Comparison of ENCODE assay signal across 16 cellular contexts in the genomic region with DNA sequence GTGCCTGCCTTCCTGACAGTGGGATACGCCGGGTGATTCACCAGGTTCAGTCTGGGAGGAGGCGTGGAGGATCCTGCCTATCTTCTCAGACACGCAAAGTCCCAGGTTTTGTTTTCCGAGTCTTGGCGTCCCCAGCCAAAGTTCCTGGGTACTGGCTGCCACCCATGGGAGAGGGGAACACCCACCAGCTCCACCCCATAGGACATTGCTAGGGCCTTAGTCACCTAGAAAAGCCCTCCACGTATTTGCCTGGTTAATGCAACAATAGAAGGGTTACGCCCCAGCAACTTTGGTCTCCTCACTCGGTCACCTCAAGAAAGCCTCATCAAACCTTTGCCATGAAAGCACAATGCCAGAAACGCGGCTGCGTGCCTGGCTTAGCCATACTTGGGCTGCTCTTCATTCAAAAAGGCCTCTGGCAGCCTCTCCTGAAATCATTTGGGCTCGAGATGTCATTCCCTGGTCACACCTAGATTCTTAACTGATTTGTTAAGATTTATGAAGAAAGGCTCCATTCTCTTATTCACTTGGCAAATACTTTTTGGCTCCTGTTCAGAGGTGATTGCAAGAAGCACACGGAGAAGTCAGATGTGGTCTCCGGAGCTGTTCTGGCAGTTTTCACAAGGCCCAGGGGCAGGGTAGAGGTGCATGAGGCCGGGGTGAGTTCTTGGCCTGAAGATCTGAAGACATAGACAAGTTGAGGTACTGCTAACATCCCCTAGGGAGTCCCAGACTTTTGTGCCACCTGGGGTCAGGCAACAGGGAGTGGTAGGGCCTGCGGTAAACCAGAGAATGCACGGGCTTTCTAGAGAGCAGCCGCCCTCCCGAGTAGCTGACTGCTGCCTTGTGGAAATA. TPM values are rescaled to one million over a fixed set of nuclear protein-coding genes. Genes with fewer than 3 reads are reported as not detected.
DNase-seq lines count a peak whose midpoint lies in the region; ATAC-seq, FAIRE-seq and TF ChIP-seq lines count a peak whose summit lies in the region.
"Had no signal": no experiment of that assay in that cellular context is flagged by ENCODE, and none has a peak within 500 bp of the region (broad histone marks: within the 10 kb centered on the region; RNA-seq: fewer than 3 reads in every experiment).

No MANE protein-coding gene starts in this region.

- H3K36me3 Mint-ChIP-seq in mesothelial cell of epicardium: no peaks in the 10 kb centered on the region
- H3K36me3 Mint-ChIP-seq: activated naive CD4-positive, alpha-beta T cell treated with anti-CD3 and anti-CD28 coated beads, Interleukin-2, amount 50 U/mL, for 72 hours had no signal

- FAIRE-seq in A549 (lab: Jason Lieb, UNC): peak; percentile 95
- no peak for FAIRE-seq in bronchial epithelial cell (lab: Jason Lieb, UNC)
- FAIRE-seq: HTR-8/SVneo had no signal

- peak overlapping the region; percentile 67 for H3K4me2 ChIP-seq in A549

- CTCF ChIA-PET in A549 (lab: Yijun Ruan, JAX): interaction anchor here (0.6 kb wide), 1 partner anchor 233 kb away, joined by 3 read pairs; no protein-coding TSS in a partner anchor

- no peak for TF ChIP-seq EP300 in A549 (IDR thresholded peaks at IDR 0.05)
- peak; percentile 96 for TF ChIP-seq EP300 in Ishikawa (IDR thresholded peaks at IDR 0.05; ENCODE audit: borderline replicate concordance)

- DNase-seq in A549 (ENCODE audit: low read depth in 1 of 2, low spot score in 1 of 2): peak; percentile 79 to 81
- peak; percentile 85 for DNase-seq in bronchial epithelial cell (ENCODE audit: low read depth)
- DNase-seq in mucosa of gallbladder (ENCODE audit: low spot score): peak; percentile 29
- DNase-seq in DMS79 (lab: John Stamatoyannopoulos, UW): no peak
- no peak for DNase-seq in mesothelial cell of epicardium (ENCODE audit: low spot score in 2 of 2, unreplicated experiment in 2 of 2)
- no peak for DNase-seq in islet precursor cell
- DNase-seq: activated T-cell treated with anti-CD3 and anti-CD28 coated beads, Interleukin-2, amount 50 U/mL, for 1 hour; CD4-positive, alpha-beta T cell; dorsolateral prefrontal cortex; NCI-H187; NCI-H524 treated with DMSO at 0.1 percent for 48 hours; trophoblast cell had no signal

- H3K4me1 ChIP-seq in A549: peaks cover 19% of the 10 kb centered on the region

- TF ChIP-seq RAD21 in A549 (conservative IDR thresholded peaks at IDR 0.05 in 1 of 2, IDR thresholded peaks at IDR 0.05 in 1 of 2) (no peak), Ishikawa (IDR thresholded peaks at IDR 0.05; ENCODE audit: low read depth) (no peak)

- H3K27me3 ChIP-seq in bronchial epithelial cell (ENCODE audit: control insufficient read depth, insufficient read depth, low read length): no peaks in the 10 kb centered on the region
- H3K27me3 ChIP-seq: dorsolateral prefrontal cortex had no signal

- TF ChIP-seq CTCF in A549 (IDR thresholded peaks at IDR 0.05): no peak
- TF ChIP-seq CTCF in bronchial epithelial cell (IDR thresholded peaks at IDR 0.05; ENCODE audit: insufficient read depth, low read length, severe bottlenecking): no peak
- no peak for TF ChIP-seq CTCF in mesothelial cell of epicardium (IDR thresholded peaks at IDR 0.05; ENCODE audit: unreplicated experiment)

- no peak overlapping the region for H3K27ac Mint-ChIP-seq in mesothelial cell of epicardium
- H3K27ac Mint-ChIP-seq: activated naive CD4-positive, alpha-beta T cell treated with anti-CD3 and anti-CD28 coated beads, Interleukin-2, amount 50 U/mL, for 72 hours; CD4-positive, alpha-beta T cell had no signal

- no peaks in the 10 kb centered on the region for H3K4me1 Mint-ChIP-seq in mesothelial cell of epicardium

- H3K9me3 Mint-ChIP-seq in mesothelial cell of epicardium: peaks cover 3% of the 10 kb centered on the region
- H3K9me3 Mint-ChIP-seq: activated naive CD4-positive, alpha-beta T cell treated with anti-CD3 and anti-CD28 coated beads, Interleukin-2, amount 50 U/mL, for 72 hours; CD4-positive, alpha-beta T cell had no signal

- peak; percentile 90 to 92 for ATAC-seq in A549
- ATAC-seq in HG02973 (IDR thresholded peaks at IDR 0.05; ENCODE audit: unreplicated experiment): no peak
- ATAC-seq: activated naive CD4-positive, alpha-beta T cell treated with anti-CD3 and anti-CD28 coated beads, Interleukin-2, amount 50 U/mL, for 72 hours had no signal

- peaks cover 2% of the 10 kb centered on the region for H3K27me3 Mint-ChIP-seq in mesothelial cell of epicardium (ENCODE audit: low read depth)
- H3K27me3 Mint-ChIP-seq: CD4-positive, alpha-beta T cell had no signal

- H3K36me3 ChIP-seq in bronchial epithelial cell (ENCODE audit: control insufficient read depth, insufficient read depth, low read length): no peaks in the 10 kb centered on the region

- peak overlapping the region; percentile 43 to 73 for H3K27ac ChIP-seq in A549

- POLR2A ChIA-PET in A549 (lab: Yijun Ruan, JAX): interaction anchor here (1.2 to 2.3 kb wide), 2 partner anchors 28 to 35 kb away, joined by 4 to 9 read pairs; a partner anchor contains a TSS

- H3K4me3 Mint-ChIP-seq in mesothelial cell of epicardium: no peak overlapping the region
- H3K4me3 Mint-ChIP-seq: CD4-positive, alpha-beta T cell had no signal

- no peak for TF ChIP-seq POLR2A in A549 (IDR thresholded peaks at IDR 0.05; ENCODE audit: low read length)

- 31% methylated on average over 20 of the region's 20 CpGs for WGBS in A549 (ENCODE audit: missing lambda C conversion rate)

- H3K4me3 ChIP-seq in A549: no peak overlapping the region
- no peak overlapping the region for H3K4me3 ChIP-seq in bronchial epithelial cell (ENCODE audit: low read depth, low read length)
- H3K4me3 ChIP-seq: dorsolateral prefrontal cortex had no signal

- H3K9me3 ChIP-seq in A549: no peaks in the 10 kb centered on the region

TF ChIP-seq in A549, 52 proteins besides CTCF, POLR2A, EP300 and RAD21:
- TF ChIP-seq TP53 (CRISPR knock-in tag; IDR thresholded peaks at IDR 0.05) (no peak), FOSL2 (IDR thresholded peaks at IDR 0.05) (no peak), FOSL2 (CRISPR knock-in tag; IDR thresholded peaks at IDR 0.05) (peak; percentile 54; the same call in 1 of the 2 replicates), MYC (IDR thresholded peaks at IDR 0.05; ENCODE audit: borderline replicate concordance, low read length) (0 out of 2 replicates have a peak, but pooled peaks have one; percentile 23), KDM1A (IDR thresholded peaks at IDR 0.05; ENCODE audit: low read depth) (no peak)
TF ChIP-seq in A549: peak in this region for 2.

TF ChIP-seq in Ishikawa, 13 proteins besides CTCF, POLR2A, EP300 and RAD21 (continues in another document):
- TF ChIP-seq TEAD4 (IDR thresholded peaks at IDR 0.05) (peak; percentile 91), EGR1 (IDR thresholded peaks at IDR 0.05) (no peak), ZBTB7A (IDR thresholded peaks at IDR 0.05; ENCODE audit: low read depth) (peak; percentile 44; the same call in 1 of the 2 replicates), CEBPB (IDR thresholded peaks at IDR 0.05) (0 out of 2 replicates have a peak, but pooled peaks have one; percentile 7), FOXM1 (IDR thresholded peaks at IDR 0.05; ENCODE audit: borderline replicate concordance, low read depth) (peak; percentile 93), TAF1 (IDR thresholded peaks at IDR 0.05; ENCODE audit: low read depth) (no peak; the same call in 1 of the 2 replicates), NFIC (IDR thresholded peaks at IDR 0.05) (peak; percentile 90), CREB1 (IDR thresholded peaks at IDR 0.05; ENCODE audit: low read depth) (no peak), TCF12 (IDR thresholded peaks at IDR 0.05; ENCODE audit: low read depth) (peak; percentile 91), YY1 (IDR thresholded peaks at IDR 0.05; ENCODE audit: low read depth) (peak; percentile 4; the same call in 1 of the 2 replicates)
- TF ChIP-seq, protein P1, sequence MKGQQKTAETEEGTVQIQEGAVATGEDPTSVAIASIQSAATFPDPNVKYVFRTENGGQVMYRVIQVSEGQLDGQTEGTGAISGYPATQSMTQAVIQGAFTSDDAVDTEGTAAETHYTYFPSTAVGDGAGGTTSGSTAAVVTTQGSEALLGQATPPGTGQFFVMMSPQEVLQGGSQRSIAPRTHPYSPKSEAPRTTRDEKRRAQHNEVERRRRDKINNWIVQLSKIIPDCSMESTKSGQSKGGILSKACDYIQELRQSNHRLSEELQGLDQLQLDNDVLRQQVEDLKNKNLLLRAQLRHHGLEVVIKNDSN (IDR thresholded peaks at IDR 0.05): no peak
- TF ChIP-seq, protein P2, sequence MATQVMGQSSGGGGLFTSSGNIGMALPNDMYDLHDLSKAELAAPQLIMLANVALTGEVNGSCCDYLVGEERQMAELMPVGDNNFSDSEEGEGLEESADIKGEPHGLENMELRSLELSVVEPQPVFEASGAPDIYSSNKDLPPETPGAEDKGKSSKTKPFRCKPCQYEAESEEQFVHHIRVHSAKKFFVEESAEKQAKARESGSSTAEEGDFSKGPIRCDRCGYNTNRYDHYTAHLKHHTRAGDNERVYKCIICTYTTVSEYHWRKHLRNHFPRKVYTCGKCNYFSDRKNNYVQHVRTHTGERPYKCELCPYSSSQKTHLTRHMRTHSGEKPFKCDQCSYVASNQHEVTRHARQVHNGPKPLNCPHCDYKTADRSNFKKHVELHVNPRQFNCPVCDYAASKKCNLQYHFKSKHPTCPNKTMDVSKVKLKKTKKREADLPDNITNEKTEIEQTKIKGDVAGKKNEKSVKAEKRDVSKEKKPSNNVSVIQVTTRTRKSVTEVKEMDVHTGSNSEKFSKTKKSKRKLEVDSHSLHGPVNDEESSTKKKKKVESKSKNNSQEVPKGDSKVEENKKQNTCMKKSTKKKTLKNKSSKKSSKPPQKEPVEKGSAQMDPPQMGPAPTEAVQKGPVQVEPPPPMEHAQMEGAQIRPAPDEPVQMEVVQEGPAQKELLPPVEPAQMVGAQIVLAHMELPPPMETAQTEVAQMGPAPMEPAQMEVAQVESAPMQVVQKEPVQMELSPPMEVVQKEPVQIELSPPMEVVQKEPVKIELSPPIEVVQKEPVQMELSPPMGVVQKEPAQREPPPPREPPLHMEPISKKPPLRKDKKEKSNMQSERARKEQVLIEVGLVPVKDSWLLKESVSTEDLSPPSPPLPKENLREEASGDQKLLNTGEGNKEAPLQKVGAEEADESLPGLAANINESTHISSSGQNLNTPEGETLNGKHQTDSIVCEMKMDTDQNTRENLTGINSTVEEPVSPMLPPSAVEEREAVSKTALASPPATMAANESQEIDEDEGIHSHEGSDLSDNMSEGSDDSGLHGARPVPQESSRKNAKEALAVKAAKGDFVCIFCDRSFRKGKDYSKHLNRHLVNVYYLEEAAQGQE (IDR thresholded peaks at IDR 0.05; ENCODE audit: low read depth): no peak

RNA-seq across cellular contexts. Expression of a gene that starts 35.5 kb away (rescaled TPM):
- polyA plus RNA-seq in A549 (2011; rRNA removed): 11.6 and 16.6 TPM in 2 replicates
- 10.3 and 11.2 TPM in 2 replicates for polyA plus RNA-seq in A549 (2012; cell fraction: cytosol; rRNA removed)
- 38.8 and 42.5 TPM in 2 replicates for polyA plus RNA-seq in A549 (2012; cell fraction: nucleus; rRNA removed)
- polyA plus RNA-seq in A549 (2017; fragmentation: RNase III; extraction: RNeasy Plus Mini Kit Qiagen cat#74134 plus additional on column Dnase treatment): 9.2 to 11.0 TPM (median 9.8 TPM) in 3 replicates
- polyA minus RNA-seq in A549 (2011; rRNA and poly(A)+ RNA removed): 25.1 and 30.2 TPM in 2 replicates
- 30.8 and 33.3 TPM in 2 replicates for total RNA-seq in bronchial epithelial cell
- total RNA-seq in mucosa of gallbladder: 12.7 TPM
- 23.7 to 25.4 TPM (median 24.3 TPM) in 3 replicates for total RNA-seq in mesothelial cell of epicardium

Comparison
In these comparisons a context has a peak if more than half of its experiments do, and no peak if none do; other contexts are left out.
1. DNase-seq: peak in A549 (2 of 2), bronchial epithelial cell (single experiment) and mucosa of gallbladder (single experiment); none in DMS79 (single experiment), mesothelial cell of epicardium (0 of 2) and islet precursor cell (single experiment).